8 cellular contexts compared by ENCODE assay signal in genomic region chr6:104705095-104705707, GRCh38.
DNase-seq lines count a peak whose midpoint lies in the region; ATAC-seq and TF ChIP-seq lines count a peak whose summit lies in the region.

No MANE protein-coding gene starts in this region.

- intact Hi-C loops in Right ventricle myocardium inferior (cut with DNase I): loop anchor here (2.0 to 10.0 kb wide), 2 partner anchors 60 to 66 kb away; no protein-coding TSS in a partner anchor
- intact Hi-C loops in colonic mucosa (cut with DNase I): no loop called here

- peak overlapping the region; percentile 38 for H3K27ac ChIP-seq in ACC112 (ENCODE audit: low read depth, low read length)
- H3K27ac ChIP-seq in HL-60 (replicated peaks): peak overlapping the region; percentile 59
- no peak overlapping the region for H3K27ac ChIP-seq in colonic mucosa

- DNase-seq in HL-60 (ENCODE audit: low read depth in 1 of 2, low spot score in 1 of 2) (peak; percentile 50 to 88), Right ventricle myocardium inferior (ENCODE audit: missing footprints) (no peak), colonic mucosa (no peak), mesenteric fat pad (ENCODE audit: low spot score) (no peak), SW480 (ENCODE audit: low spot score) (no peak)
- peak; percentile 10 for DNase-seq in activated CD4-positive, alpha-beta T cell treated with anti-CD3 and anti-CD28 coated beads, Interleukin-2, amount 50 U/mL, for 1 hour
- DNase-seq in stimulated activated CD8-positive, alpha-beta memory T cell treated with anti-CD3 and anti-CD28 coated beads, Interleukin-7, amount 100 ng/mL, for 4 hours (ENCODE audit: low read depth in 2 of 2): peak; percentile 16 to 17

- H3K79me2 ChIP-seq in ACC112 (ENCODE audit: control insufficient read depth, insufficient read depth, low read length, unreplicated experiment): no peaks in the 10 kb centered on the region

- H3K27me3 ChIP-seq in ACC112 (ENCODE audit: insufficient read depth, low read length) (no peaks in the 10 kb centered on the region), HL-60 (ENCODE audit: insufficient read depth, poor library complexity, severe bottlenecking) (no peaks in the 10 kb centered on the region), colonic mucosa (no peaks in the 10 kb centered on the region)

- H3K4me1 ChIP-seq in ACC112 (ENCODE audit: control insufficient read depth, insufficient read depth, low read length, unreplicated experiment) (peaks cover 18% of the 10 kb centered on the region), colonic mucosa (no peaks in the 10 kb centered on the region)

- H3K36me3 ChIP-seq in ACC112 (ENCODE audit: insufficient read depth, low read length): no peaks in the 10 kb centered on the region
- H3K36me3 ChIP-seq in colonic mucosa: no peaks in the 10 kb centered on the region

- H3K9me3 ChIP-seq in colonic mucosa: no peaks in the 10 kb centered on the region

- no peak for TF ChIP-seq CTCF in HL-60 (IDR thresholded peaks at IDR 0.05; ENCODE audit: insufficient read depth, low read length)
- TF ChIP-seq CTCF in colonic mucosa (IDR thresholded peaks at IDR 0.05): no peak

- no peak overlapping the region for H3K9ac ChIP-seq in colonic mucosa (ENCODE audit: low read depth in 2 of 2, low read length in 2 of 2)

- peak; percentile 68 for ATAC-seq in Right ventricle myocardium inferior

- peak overlapping the region; percentile 15 for H2AFZ ChIP-seq in ACC112 (ENCODE audit: low read length, unreplicated experiment)

- H3K4me3 ChIP-seq in ACC112 (ENCODE audit: low read depth, low read length) (no peak overlapping the region), HL-60 (replicated peaks; ENCODE audit: insufficient read depth, low read length) (no peak overlapping the region), colonic mucosa (no peak overlapping the region)

Comparison
In these comparisons a context has a peak if more than half of its experiments do, and no peak if none do; other contexts are left out.
1. DNase-seq: peak in HL-60 (2 of 2), activated CD4-positive, alpha-beta T cell treated with anti-CD3 and anti-CD28 coated beads, Interleukin-2, amount 50 U/mL, for 1 hour (single experiment) and stimulated activated CD8-positive, alpha-beta memory T cell treated with anti-CD3 and anti-CD28 coated beads, Interleukin-7, amount 100 ng/mL, for 4 hours (2 of 2); none in Right ventricle myocardium inferior (single experiment), colonic mucosa (single experiment), mesenteric fat pad (single experiment) and SW480 (single experiment).